10 cellular contexts compared by ENCODE assay signal in genomic region chr21:32371913-32372314, GRCh38. TPM values are rescaled to one million over a fixed set of nuclear protein-coding genes. Genes with fewer than 3 reads are reported as not detected.
DNase-seq lines count a peak whose midpoint lies in the region; ATAC-seq, FAIRE-seq and TF ChIP-seq lines count a peak whose summit lies in the region.
"Had no signal": no experiment of that assay in that cellular context is flagged by ENCODE, and none has a peak within 500 bp of the region (broad histone marks: within the 10 kb centered on the region; RNA-seq: fewer than 3 reads in every experiment).

No MANE protein-coding gene starts in this region.

- H3K4me1 ChIP-seq in adrenal gland (replicated peaks in 1 of 2) (peaks cover 28 to 30% of the 10 kb centered on the region in 2 donors), keratinocyte (ENCODE audit: control insufficient read depth, extremely low read depth, insufficient read depth, low read length) (peaks cover 31% of the 10 kb centered on the region), thyroid gland (peaks cover 9 to 20% of the 10 kb centered on the region in 2 donors)

- peak; percentile 66 for FAIRE-seq in keratinocyte (lab: Jason Lieb, UNC)
- FAIRE-seq: K562 had no signal

- H4K20me1 ChIP-seq in keratinocyte (ENCODE audit: control insufficient read depth, extremely low read depth, insufficient read depth, low read length): peaks cover 4% of the 10 kb centered on the region

- H3K36me3 ChIP-seq in adrenal gland (replicated peaks in 1 of 2) (peaks cover 0 to 15% of the 10 kb centered on the region in 2 donors), keratinocyte (ENCODE audit: control insufficient read depth in 2 of 2, extremely low read depth in 1 of 2, insufficient read depth in 2 of 2, low read length in 2 of 2) (peaks cover 23 to 52% of the 10 kb centered on the region in 2 experiments), thyroid gland (peaks cover 0 to 5% of the 10 kb centered on the region in 2 donors)

- TF ChIP-seq CTCF in adrenal gland (IDR thresholded peaks at IDR 0.05) (no peak), keratinocyte (optimal IDR thresholded peaks at IDR 0.05 in 1 of 3, IDR thresholded peaks at IDR 0.05 in 1 of 3, conservative IDR thresholded peaks at IDR 0.05 in 1 of 3; ENCODE audit: extremely low read depth in 1 of 3, insufficient read depth in 2 of 3, low read length in 3 of 3) (no peak), thyroid gland (IDR thresholded peaks at IDR 0.05) (no peak)

- H3K9me3 ChIP-seq in adrenal gland (replicated peaks in 1 of 3): no peaks in the 10 kb centered on the region
- no peaks in the 10 kb centered on the region for H3K9me3 ChIP-seq in keratinocyte (ENCODE audit: control insufficient read depth, low read depth, low read length)
- no peaks in the 10 kb centered on the region for H3K9me3 ChIP-seq in thyroid gland

- H2AFZ ChIP-seq in keratinocyte (ENCODE audit: control insufficient read depth, low read length): peak overlapping the region; percentile 47

- H3K4me3 ChIP-seq in adrenal gland (peak overlapping the region in 1 of 4 donors; percentile 7), keratinocyte (ENCODE audit: control insufficient read depth in 2 of 3, extremely low read depth in 1 of 3, insufficient read depth in 2 of 3, low read depth in 1 of 3, low read length in 3 of 3) (peak overlapping the region in 1 of 3 experiments; percentile 11), thyroid gland (replicated peaks in 1 of 3) (no peak overlapping the region)
- H3K4me3 ChIP-seq: K562 had no signal

- H3K79me2 ChIP-seq in keratinocyte (ENCODE audit: control insufficient read depth, insufficient read depth, low read length): peaks cover 24% of the 10 kb centered on the region

- H3K4me2 ChIP-seq in keratinocyte (ENCODE audit: control insufficient read depth, extremely low read depth, insufficient read depth, low read depth, low read length): peak overlapping the region; percentile 74

- H3K27ac ChIP-seq in adrenal gland (peak overlapping the region; percentile 36 to 87 (median 75)), keratinocyte (ENCODE audit: control insufficient read depth, insufficient read depth, low read length) (peak overlapping the region; percentile 93), thyroid gland (peak overlapping the region; percentile 58 to 90 (median 77))

- ATAC-seq in GM21367 (IDR thresholded peaks at IDR 0.05; ENCODE audit: unreplicated experiment): no peak
- ATAC-seq: K562 had no signal

- DNase-seq in NCI-H510A treated with DMSO at 0.1 percent for 48 hours (lab: John Stamatoyannopoulos, UW) (peak; percentile 23), NCI-H510A (lab: John Stamatoyannopoulos, UW) (no peak), adrenal gland (peak; percentile 38 to 75 (median 71)), keratinocyte (ENCODE audit: low read depth, low spot score) (no peak), thyroid gland (peak in 1 of 2 donors; percentile 17), AML-193 (lab: John Stamatoyannopoulos, UW) (no peak)
- DNase-seq in activated CD4-positive, alpha-beta T cell treated with anti-CD3 and anti-CD28 coated beads, Interleukin-2, amount 50 U/mL, for 4 hours: no peak
- DNase-seq: 8988T had no signal

- intact Hi-C loops in adrenal gland (cut with DNase I): no loop called here
- intact Hi-C loops in thyroid gland (cut with DNase I): no loop called here

- H3K9me1 ChIP-seq in keratinocyte (ENCODE audit: control insufficient read depth, extremely low read depth, insufficient read depth, low read length): no peaks in the 10 kb centered on the region

- WGBS in adrenal gland, 4 donors: 23 to 35% (median 28%) methylated on average over 4 to 6 of the region's 6 CpGs
- 67 to 83% methylated on average over 6 of the region's 6 CpGs for WGBS in thyroid gland, 2 donors

- peak overlapping the region; percentile 72 for H3K9ac ChIP-seq in keratinocyte (ENCODE audit: control insufficient read depth, extremely low read depth, insufficient read depth, low read length)

- dilution Hi-C loops in keratinocyte (cut with MboI; ENCODE audit: extremely low pct_ligation_motif_present, low sequenced_read_pairs): no loop called here

- peak in 1 of 2 donors; percentile 47 for TF ChIP-seq POLR2A in adrenal gland (IDR thresholded peaks at IDR 0.05)
- TF ChIP-seq POLR2A in thyroid gland (IDR thresholded peaks at IDR 0.05): no peak

- H3K27me3 ChIP-seq in adrenal gland: no peaks in the 10 kb centered on the region
- H3K27me3 ChIP-seq in keratinocyte (ENCODE audit: control insufficient read depth, extremely low read depth, insufficient read depth, low read length): no peaks in the 10 kb centered on the region
- H3K27me3 ChIP-seq in thyroid gland: no peaks in the 10 kb centered on the region

RNA-seq across cellular contexts. Expression of gene URB1, which starts 20.9 kb away (rescaled TPM):
- 10 to 100 TPM; 15.4 to 31.6 (median 17.9) TPM for total RNA-seq in adrenal gland
- 1 to 10 TPM; 5.2 to 9.3 (median 6.7) TPM for polyA plus RNA-seq in adrenal gland
- polyA plus RNA-seq in keratinocyte: 7.3 to 11.3 TPM (median 9.0 TPM) in 3 replicates
- 4.9 TPM for polyA plus RNA-seq in keratinocyte (2011; ENCODE audit: low read depth)
- 5.5 and 6.0 TPM in 2 replicates for polyA plus RNA-seq in keratinocyte (2011; cell fraction: cytosol; rRNA removed)
- 26.3 and 27.4 TPM in 2 replicates for polyA plus RNA-seq in keratinocyte (2011; cell fraction: nucleus; rRNA removed)
- 7.1 and 15.0 TPM in 2 replicates for polyA plus RNA-seq in keratinocyte (2012; ENCODE audit: low replicate concordance)
- 20.4 to 31.0 TPM (median 28.1 TPM) in 3 replicates for polyA minus RNA-seq in keratinocyte
- polyA minus RNA-seq in keratinocyte (2011; cell fraction: cytosol; rRNA and poly(A)+ RNA removed): 15.7 TPM
- 53.4 and 72.7 TPM in 2 replicates for polyA minus RNA-seq in keratinocyte (2011; cell fraction: nucleus; rRNA and poly(A)+ RNA removed)
- 10 to 100 TPM; 13.6 to 23.9 (median 15.8) TPM for total RNA-seq in thyroid gland

RNA-seq across cellular contexts. Expression of gene EVA1C, which starts 40.6 kb away (rescaled TPM):
- total RNA-seq in adrenal gland: 10 to 100 TPM in 5 of 8 donors, 1 to 10 TPM in 3; 6.3 to 16.2 (median 12.1) TPM
- 10 to 100 TPM in 2 of 3 donors, 1 to 10 TPM in 1; 8.2 to 33.2 (median 31.4) TPM for polyA plus RNA-seq in adrenal gland
- 6.1 to 15.3 TPM (median 10.8 TPM) in 3 replicates for polyA plus RNA-seq in keratinocyte
- polyA plus RNA-seq in keratinocyte (2011; ENCODE audit: low read depth): 7.1 TPM
- polyA plus RNA-seq in keratinocyte (2011; cell fraction: cytosol; rRNA removed): 7.3 and 14.3 TPM in 2 replicates
- polyA plus RNA-seq in keratinocyte (2011; cell fraction: nucleus; rRNA removed): 6.8 TPM in 2 replicates
- polyA plus RNA-seq in keratinocyte (2012; ENCODE audit: low replicate concordance): 12.5 and 13.1 TPM in 2 replicates
- 6.5 to 13.9 TPM (median 10.0 TPM) in 3 replicates for polyA minus RNA-seq in keratinocyte
- 8.1 TPM for polyA minus RNA-seq in keratinocyte (2011; cell fraction: cytosol; rRNA and poly(A)+ RNA removed)
- 4.5 and 5.2 TPM in 2 replicates for polyA minus RNA-seq in keratinocyte (2011; cell fraction: nucleus; rRNA and poly(A)+ RNA removed)
- 10 to 100 TPM; 25.4 to 44.6 (median 35.2) TPM for total RNA-seq in thyroid gland
- polyA plus RNA-seq: K562 had no signal

Comparison
In these comparisons a context has a peak if more than half of its experiments do, and no peak if none do; other contexts are left out.
1. DNase-seq: peak in NCI-H510A treated with DMSO at 0.1 percent for 48 hours (single experiment) and adrenal gland (7 of 7); none in NCI-H510A (single experiment), keratinocyte (single experiment), AML-193 (0 of 2) and activated CD4-positive, alpha-beta T cell treated with anti-CD3 and anti-CD28 coated beads, Interleukin-2, amount 50 U/mL, for 4 hours (0 of 2).
2. Peak in every context shown above with its lines, with median percentiles within 50 percentile points of each other: H3K27ac ChIP-seq.